In the genomic region with DNA sequence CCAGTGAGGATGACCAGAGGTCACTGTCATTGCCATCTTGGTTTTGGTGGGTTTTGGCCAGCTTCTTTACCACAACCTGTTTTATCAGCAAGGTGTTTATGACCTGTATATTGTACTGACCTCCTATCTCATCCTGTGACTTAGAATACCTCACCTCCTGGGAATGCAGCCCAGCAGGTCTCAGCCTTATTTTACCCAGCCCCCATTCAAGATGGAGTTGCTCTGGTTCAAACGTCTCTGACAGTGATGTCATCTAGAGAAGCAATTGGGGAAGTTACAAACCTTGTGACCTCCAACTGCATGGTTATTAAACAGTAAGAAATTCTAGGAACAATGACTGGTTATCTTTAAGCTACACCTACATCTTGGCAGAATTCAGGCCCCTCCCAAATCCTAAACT, we compare ENCODE assay signal across 1 cellular context.
TF ChIP-seq lines count a peak whose summit lies in the region.

No MANE protein-coding gene starts in this region.

TF ChIP-seq in K562, 482 proteins besides CTCF, POLR2A, EP300 and RAD21 (continued from another document):
- TF ChIP-seq ZNF395 (CRISPR knock-in tag; IDR thresholded peaks at IDR 0.05) (0 out of 2 replicates have a peak, but pooled peaks have one; percentile 23), KLF6 (CRISPR knock-in tag; IDR thresholded peaks at IDR 0.05; ENCODE audit: borderline replicate concordance) (peak; percentile 13; the same call in 1 of the 2 replicates), ZNF644 (tag; IDR thresholded peaks at IDR 0.05; ENCODE audit: low read depth) (peak; percentile 47; the same call in 1 of the 2 replicates), NFXL1 (CRISPR knock-in tag; IDR thresholded peaks at IDR 0.05) (peak; percentile 92), ZNF589 (CRISPR knock-in tag; IDR thresholded peaks at IDR 0.05; ENCODE audit: low read depth) (peak; percentile 60; the same call in 1 of the 2 replicates), PTRF (tag; IDR thresholded peaks at IDR 0.05) (0 out of 2 replicates have a peak, but pooled peaks have one; percentile 42), ZNF639 (CRISPR knock-in tag; conservative IDR thresholded peaks at IDR 0.05 in 1 of 2, IDR thresholded peaks at IDR 0.05 in 1 of 2) (peak in 1 of 2 experiments; percentile 94; a peak in 2 of 4 replicates), ZNF583 (CRISPR knock-in tag; IDR thresholded peaks at IDR 0.05) (peak; percentile 52; the same call in 1 of the 2 replicates), BCL6 (CRISPR knock-in tag; IDR thresholded peaks at IDR 0.05) (peak; percentile 65; the same call in 1 of the 2 replicates), DDX20 (tag; IDR thresholded peaks at IDR 0.05; ENCODE audit: low read depth) (0 out of 2 replicates have a peak, but pooled peaks have one; percentile 64), ZNF324 (CRISPR knock-in tag; IDR thresholded peaks at IDR 0.05) (peak; percentile 59; the same call in 1 of the 2 replicates)
- TF ChIP-seq, protein P1, sequence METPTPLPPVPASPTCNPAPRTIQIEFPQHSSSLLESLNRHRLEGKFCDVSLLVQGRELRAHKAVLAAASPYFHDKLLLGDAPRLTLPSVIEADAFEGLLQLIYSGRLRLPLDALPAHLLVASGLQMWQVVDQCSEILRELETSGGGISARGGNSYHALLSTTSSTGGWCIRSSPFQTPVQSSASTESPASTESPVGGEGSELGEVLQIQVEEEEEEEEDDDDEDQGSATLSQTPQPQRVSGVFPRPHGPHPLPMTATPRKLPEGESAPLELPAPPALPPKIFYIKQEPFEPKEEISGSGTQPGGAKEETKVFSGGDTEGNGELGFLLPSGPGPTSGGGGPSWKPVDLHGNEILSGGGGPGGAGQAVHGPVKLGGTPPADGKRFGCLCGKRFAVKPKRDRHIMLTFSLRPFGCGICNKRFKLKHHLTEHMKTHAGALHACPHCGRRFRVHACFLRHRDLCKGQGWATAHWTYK (CRISPR knock-in tag; IDR thresholded peaks at IDR 0.05) = peak; percentile 54; the same call in 1 of the 2 replicates
- TF ChIP-seq, protein P2, sequence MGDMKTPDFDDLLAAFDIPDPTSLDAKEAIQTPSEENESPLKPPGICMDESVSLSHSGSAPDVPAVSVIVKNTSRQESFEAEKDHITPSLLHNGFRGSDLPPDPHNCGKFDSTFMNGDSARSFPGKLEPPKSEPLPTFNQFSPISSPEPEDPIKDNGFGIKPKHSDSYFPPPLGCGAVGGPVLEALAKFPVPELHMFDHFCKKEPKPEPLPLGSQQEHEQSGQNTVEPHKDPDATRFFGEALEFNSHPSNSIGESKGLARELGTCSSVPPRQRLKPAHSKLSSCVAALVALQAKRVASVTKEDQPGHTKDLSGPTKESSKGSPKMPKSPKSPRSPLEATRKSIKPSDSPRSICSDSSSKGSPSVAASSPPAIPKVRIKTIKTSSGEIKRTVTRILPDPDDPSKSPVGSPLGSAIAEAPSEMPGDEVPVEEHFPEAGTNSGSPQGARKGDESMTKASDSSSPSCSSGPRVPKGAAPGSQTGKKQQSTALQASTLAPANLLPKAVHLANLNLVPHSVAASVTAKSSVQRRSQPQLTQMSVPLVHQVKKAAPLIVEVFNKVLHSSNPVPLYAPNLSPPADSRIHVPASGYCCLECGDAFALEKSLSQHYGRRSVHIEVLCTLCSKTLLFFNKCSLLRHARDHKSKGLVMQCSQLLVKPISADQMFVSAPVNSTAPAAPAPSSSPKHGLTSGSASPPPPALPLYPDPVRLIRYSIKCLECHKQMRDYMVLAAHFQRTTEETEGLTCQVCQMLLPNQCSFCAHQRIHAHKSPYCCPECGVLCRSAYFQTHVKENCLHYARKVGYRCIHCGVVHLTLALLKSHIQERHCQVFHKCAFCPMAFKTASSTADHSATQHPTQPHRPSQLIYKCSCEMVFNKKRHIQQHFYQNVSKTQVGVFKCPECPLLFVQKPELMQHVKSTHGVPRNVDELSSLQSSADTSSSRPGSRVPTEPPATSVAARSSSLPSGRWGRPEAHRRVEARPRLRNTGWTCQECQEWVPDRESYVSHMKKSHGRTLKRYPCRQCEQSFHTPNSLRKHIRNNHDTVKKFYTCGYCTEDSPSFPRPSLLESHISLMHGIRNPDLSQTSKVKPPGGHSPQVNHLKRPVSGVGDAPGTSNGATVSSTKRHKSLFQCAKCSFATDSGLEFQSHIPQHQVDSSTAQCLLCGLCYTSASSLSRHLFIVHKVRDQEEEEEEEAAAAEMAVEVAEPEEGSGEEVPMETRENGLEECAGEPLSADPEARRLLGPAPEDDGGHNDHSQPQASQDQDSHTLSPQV (IDR thresholded peaks at IDR 0.05) = 0 out of 2 replicates have a peak, but pooled peaks have one; percentile 34
